1 cellular context compared by ENCODE assay signal in the genomic region with DNA sequence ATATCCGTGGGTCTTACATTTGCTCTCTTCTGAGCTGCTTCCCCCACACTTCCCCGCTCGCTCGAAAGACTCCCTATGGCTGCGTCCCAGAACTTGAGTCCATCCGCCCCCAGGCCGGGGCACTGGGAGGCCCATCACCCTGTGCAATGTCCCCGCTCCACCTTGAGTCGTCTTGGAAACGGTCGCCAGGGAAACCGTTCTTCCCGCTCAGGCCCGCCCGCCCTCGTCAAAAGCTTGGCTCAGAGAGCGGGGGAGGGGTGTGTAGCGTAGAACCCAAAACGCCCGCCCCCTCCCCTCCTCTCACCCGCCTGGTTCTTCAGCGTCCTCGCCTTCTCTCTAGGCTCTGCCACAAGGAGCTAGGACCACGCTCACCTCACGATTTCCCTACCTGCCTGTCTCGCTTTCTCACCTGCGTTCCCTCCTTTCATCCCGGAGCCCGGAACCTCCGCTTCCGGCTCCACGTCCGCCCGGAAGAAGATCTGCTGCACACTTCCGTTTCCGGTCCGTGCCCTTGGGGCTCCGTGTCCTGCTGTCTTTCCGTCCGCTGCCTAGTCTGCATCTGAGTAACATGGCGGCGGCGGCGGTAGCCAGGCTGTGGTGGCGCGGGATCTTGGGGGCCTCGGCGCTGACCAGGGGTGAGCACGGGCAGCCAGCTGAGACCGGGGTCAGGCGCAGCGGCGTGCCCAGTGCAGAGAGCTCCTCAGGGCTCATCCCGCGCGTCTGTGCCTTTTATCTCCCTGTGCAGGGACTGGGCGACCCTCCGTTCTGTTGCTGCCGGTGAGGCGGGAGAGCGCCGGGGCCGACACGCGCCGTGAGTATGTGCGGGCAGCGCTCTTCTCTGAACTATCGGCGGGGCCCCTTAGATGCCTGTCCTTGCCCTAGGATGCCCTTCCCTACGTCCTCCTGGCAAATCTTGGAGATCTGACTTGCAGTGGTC.
TF ChIP-seq lines count a peak whose summit lies in the region.

A gene (minus strand): TSS at position 447 of the 937 bp plus-strand sequence. CDS start 19 bp downstream, at position 428.
A gene (plus strand): TSS at position 551 of the 937 bp plus-strand sequence. CDS start 18 bp downstream, at position 569.

TF ChIP-seq in HepG2, 621 proteins besides CTCF, POLR2A, EP300 and RAD21 (continued from another document and continues in another):
- TF ChIP-seq, protein P1, sequence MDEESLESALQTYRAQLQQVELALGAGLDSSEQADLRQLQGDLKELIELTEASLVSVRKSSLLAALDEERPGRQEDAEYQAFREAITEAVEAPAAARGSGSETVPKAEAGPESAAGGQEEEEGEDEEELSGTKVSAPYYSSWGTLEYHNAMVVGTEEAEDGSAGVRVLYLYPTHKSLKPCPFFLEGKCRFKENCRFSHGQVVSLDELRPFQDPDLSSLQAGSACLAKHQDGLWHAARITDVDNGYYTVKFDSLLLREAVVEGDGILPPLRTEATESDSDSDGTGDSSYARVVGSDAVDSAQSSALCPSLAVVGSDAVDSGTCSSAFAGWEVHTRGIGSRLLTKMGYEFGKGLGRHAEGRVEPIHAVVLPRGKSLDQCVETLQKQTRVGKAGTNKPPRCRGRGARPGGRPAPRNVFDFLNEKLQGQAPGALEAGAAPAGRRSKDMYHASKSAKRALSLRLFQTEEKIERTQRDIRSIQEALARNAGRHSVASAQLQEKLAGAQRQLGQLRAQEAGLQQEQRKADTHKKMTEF (CRISPR knock-in tag; IDR thresholded peaks at IDR 0.05) = peak; percentile 95
- TF ChIP-seq, protein P2, sequence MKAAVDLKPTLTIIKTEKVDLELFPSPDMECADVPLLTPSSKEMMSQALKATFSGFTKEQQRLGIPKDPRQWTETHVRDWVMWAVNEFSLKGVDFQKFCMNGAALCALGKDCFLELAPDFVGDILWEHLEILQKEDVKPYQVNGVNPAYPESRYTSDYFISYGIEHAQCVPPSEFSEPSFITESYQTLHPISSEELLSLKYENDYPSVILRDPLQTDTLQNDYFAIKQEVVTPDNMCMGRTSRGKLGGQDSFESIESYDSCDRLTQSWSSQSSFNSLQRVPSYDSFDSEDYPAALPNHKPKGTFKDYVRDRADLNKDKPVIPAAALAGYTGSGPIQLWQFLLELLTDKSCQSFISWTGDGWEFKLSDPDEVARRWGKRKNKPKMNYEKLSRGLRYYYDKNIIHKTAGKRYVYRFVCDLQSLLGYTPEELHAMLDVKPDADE (CRISPR knock-in tag; IDR thresholded peaks at IDR 0.05) = no peak
- TF ChIP-seq, protein P3, sequence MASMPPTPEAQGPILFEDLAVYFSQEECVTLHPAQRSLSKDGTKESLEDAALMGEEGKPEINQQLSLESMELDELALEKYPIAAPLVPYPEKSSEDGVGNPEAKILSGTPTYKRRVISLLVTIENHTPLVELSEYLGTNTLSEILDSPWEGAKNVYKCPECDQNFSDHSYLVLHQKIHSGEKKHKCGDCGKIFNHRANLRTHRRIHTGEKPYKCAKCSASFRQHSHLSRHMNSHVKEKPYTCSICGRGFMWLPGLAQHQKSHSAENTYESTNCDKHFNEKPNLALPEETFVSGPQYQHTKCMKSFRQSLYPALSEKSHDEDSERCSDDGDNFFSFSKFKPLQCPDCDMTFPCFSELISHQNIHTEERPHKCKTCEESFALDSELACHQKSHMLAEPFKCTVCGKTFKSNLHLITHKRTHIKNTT (CRISPR knock-in tag; IDR thresholded peaks at IDR 0.05) = no peak
- TF ChIP-seq SNAI1 (CRISPR knock-in tag; IDR thresholded peaks at IDR 0.05; ENCODE audit: borderline replicate concordance) = no peak
- TF ChIP-seq ZFP90 (CRISPR knock-in tag; IDR thresholded peaks at IDR 0.05; ENCODE audit: borderline replicate concordance) = no peak; the same call in 1 of the 2 replicates
- TF ChIP-seq ZNF3 (CRISPR knock-in tag; IDR thresholded peaks at IDR 0.05) = no peak
- peak; percentile 96 for TF ChIP-seq KDM3A (CRISPR knock-in tag; IDR thresholded peaks at IDR 0.05; ENCODE audit: low read depth)
- no peak for TF ChIP-seq MZF1 (CRISPR knock-in tag; IDR thresholded peaks at IDR 0.05; ENCODE audit: borderline replicate concordance)
- no peak for TF ChIP-seq NR1H2 (CRISPR knock-in tag; IDR thresholded peaks at IDR 0.05; ENCODE audit: borderline replicate concordance, low read depth)
- TF ChIP-seq, protein P4, sequence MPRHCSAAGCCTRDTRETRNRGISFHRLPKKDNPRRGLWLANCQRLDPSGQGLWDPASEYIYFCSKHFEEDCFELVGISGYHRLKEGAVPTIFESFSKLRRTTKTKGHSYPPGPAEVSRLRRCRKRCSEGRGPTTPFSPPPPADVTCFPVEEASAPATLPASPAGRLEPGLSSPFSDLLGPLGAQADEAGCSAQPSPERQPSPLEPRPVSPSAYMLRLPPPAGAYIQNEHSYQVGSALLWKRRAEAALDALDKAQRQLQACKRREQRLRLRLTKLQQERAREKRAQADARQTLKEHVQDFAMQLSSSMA (CRISPR knock-in tag; IDR thresholded peaks at IDR 0.05) = no peak
- TF ChIP-seq, protein P5, sequence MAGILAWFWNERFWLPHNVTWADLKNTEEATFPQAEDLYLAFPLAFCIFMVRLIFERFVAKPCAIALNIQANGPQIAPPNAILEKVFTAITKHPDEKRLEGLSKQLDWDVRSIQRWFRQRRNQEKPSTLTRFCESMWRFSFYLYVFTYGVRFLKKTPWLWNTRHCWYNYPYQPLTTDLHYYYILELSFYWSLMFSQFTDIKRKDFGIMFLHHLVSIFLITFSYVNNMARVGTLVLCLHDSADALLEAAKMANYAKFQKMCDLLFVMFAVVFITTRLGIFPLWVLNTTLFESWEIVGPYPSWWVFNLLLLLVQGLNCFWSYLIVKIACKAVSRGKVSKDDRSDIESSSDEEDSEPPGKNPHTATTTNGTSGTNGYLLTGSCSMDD (CRISPR knock-in tag; IDR thresholded peaks at IDR 0.05) = peak; percentile 34; the same call in 1 of the 2 replicates
- TF ChIP-seq FOSL1 (CRISPR knock-in tag; IDR thresholded peaks at IDR 0.05; ENCODE audit: borderline replicate concordance) = 0 out of 2 replicates have a peak, but pooled peaks have one; percentile 32
- TF ChIP-seq ZNF792 (CRISPR knock-in tag; IDR thresholded peaks at IDR 0.05) = peak; percentile 87
- TF ChIP-seq ZBTB7B (CRISPR knock-in tag; IDR thresholded peaks at IDR 0.05) = peak; percentile 68; the same call in 1 of the 2 replicates
- TF ChIP-seq, protein P6, sequence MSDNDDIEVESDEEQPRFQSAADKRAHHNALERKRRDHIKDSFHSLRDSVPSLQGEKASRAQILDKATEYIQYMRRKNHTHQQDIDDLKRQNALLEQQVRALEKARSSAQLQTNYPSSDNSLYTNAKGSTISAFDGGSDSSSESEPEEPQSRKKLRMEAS (IDR thresholded peaks at IDR 0.05) = peak; percentile 96
- TF ChIP-seq ZNF670 (CRISPR knock-in tag; IDR thresholded peaks at IDR 0.05; ENCODE audit: borderline replicate concordance) = no peak; the same call in 1 of the 2 replicates
- TF ChIP-seq NR3C1 (CRISPR knock-in tag; IDR thresholded peaks at IDR 0.05) = no peak
- TF ChIP-seq, protein P7, sequence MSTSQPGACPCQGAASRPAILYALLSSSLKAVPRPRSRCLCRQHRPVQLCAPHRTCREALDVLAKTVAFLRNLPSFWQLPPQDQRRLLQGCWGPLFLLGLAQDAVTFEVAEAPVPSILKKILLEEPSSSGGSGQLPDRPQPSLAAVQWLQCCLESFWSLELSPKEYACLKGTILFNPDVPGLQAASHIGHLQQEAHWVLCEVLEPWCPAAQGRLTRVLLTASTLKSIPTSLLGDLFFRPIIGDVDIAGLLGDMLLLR (CRISPR knock-in tag; IDR thresholded peaks at IDR 0.05) = peak; percentile 47; the same call in 1 of the 2 replicates
- TF ChIP-seq, protein P8, sequence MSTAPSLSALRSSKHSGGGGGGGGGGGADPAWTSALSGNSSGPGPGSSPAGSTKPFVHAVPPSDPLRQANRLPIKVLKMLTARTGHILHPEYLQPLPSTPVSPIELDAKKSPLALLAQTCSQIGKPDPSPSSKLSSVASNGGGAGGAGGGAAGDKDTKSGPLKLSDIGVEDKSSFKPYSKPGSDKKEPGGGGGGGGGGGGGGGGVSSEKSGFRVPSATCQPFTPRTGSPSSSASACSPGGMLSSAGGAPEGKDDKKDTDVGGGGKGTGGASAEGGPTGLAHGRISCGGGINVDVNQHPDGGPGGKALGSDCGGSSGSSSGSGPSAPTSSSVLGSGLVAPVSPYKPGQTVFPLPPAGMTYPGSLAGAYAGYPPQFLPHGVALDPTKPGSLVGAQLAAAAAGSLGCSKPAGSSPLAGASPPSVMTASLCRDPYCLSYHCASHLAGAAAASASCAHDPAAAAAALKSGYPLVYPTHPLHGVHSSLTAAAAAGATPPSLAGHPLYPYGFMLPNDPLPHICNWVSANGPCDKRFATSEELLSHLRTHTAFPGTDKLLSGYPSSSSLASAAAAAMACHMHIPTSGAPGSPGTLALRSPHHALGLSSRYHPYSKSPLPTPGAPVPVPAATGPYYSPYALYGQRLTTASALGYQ (CRISPR knock-in tag; IDR thresholded peaks at IDR 0.05) = peak; percentile 80; the same call in 1 of the 2 replicates
- TF ChIP-seq CC2D1A (CRISPR knock-in tag; IDR thresholded peaks at IDR 0.05) = no peak
- TF ChIP-seq, protein P9, sequence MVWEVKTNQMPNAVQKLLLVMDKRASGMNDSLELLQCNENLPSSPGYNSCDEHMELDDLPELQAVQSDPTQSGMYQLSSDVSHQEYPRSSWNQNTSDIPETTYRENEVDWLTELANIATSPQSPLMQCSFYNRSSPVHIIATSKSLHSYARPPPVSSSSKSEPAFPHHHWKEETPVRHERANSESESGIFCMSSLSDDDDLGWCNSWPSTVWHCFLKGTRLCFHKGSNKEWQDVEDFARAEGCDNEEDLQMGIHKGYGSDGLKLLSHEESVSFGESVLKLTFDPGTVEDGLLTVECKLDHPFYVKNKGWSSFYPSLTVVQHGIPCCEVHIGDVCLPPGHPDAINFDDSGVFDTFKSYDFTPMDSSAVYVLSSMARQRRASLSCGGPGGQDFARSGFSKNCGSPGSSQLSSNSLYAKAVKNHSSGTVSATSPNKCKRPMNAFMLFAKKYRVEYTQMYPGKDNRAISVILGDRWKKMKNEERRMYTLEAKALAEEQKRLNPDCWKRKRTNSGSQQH (CRISPR knock-in tag; IDR thresholded peaks at IDR 0.05; ENCODE audit: low read depth) = peak; percentile 98
- TF ChIP-seq KAT7 (CRISPR knock-in tag; IDR thresholded peaks at IDR 0.05; ENCODE audit: borderline replicate concordance) = peak; percentile 99
- peak; percentile 100 for TF ChIP-seq GABPB1 (CRISPR knock-in tag; IDR thresholded peaks at IDR 0.05)
- TF ChIP-seq, protein P10, sequence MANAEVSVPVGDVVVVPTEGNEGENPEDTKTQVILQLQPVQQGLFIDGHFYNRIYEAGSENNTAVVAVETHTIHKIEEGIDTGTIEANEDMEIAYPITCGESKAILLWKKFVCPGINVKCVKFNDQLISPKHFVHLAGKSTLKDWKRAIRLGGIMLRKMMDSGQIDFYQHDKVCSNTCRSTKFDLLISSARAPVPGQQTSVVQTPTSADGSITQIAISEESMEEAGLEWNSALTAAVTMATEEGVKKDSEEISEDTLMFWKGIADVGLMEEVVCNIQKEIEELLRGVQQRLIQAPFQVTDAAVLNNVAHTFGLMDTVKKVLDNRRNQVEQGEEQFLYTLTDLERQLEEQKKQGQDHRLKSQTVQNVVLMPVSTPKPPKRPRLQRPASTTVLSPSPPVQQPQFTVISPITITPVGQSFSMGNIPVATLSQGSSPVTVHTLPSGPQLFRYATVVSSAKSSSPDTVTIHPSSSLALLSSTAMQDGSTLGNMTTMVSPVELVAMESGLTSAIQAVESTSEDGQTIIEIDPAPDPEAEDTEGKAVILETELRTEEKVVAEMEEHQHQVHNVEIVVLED (CRISPR knock-in tag; IDR thresholded peaks at IDR 0.05; ENCODE audit: borderline replicate concordance) = peak; percentile 79; the same call in 1 of the 2 replicates
- TF ChIP-seq, protein P11, sequence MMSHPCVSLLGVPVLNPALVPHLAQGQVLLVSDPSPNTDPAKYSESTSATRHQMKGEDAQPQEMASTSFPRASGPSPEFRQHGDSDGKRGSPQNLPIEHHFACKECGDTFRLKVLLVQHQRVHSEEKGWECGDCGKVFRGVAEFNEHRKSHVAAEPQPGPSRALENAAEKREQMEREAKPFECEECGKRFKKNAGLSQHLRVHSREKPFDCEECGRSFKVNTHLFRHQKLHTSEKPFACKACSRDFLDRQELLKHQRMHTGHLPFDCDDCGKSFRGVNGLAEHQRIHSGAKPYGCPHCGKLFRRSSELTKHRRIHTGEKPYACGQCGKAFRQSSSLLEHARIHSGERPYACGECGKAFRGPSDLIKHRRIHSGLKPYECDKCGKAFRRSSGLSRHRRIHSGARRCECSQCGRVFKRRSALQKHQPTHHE (CRISPR knock-in tag; IDR thresholded peaks at IDR 0.05; ENCODE audit: borderline replicate concordance) = peak; percentile 84
- TF ChIP-seq HNRNPH1 (optimal IDR thresholded peaks at IDR 0.05; ENCODE audit: low read depth, low read length) = no peak
- peak; percentile 77; the same call in 1 of the 2 replicates for TF ChIP-seq ZC3H13 (CRISPR knock-in tag; IDR thresholded peaks at IDR 0.05)
- TF ChIP-seq DNMT3B (CRISPR knock-in tag; conservative IDR thresholded peaks at IDR 0.05) = 0 out of 2 replicates have a peak, but pooled peaks have one; percentile 81
- TF ChIP-seq, protein P12, sequence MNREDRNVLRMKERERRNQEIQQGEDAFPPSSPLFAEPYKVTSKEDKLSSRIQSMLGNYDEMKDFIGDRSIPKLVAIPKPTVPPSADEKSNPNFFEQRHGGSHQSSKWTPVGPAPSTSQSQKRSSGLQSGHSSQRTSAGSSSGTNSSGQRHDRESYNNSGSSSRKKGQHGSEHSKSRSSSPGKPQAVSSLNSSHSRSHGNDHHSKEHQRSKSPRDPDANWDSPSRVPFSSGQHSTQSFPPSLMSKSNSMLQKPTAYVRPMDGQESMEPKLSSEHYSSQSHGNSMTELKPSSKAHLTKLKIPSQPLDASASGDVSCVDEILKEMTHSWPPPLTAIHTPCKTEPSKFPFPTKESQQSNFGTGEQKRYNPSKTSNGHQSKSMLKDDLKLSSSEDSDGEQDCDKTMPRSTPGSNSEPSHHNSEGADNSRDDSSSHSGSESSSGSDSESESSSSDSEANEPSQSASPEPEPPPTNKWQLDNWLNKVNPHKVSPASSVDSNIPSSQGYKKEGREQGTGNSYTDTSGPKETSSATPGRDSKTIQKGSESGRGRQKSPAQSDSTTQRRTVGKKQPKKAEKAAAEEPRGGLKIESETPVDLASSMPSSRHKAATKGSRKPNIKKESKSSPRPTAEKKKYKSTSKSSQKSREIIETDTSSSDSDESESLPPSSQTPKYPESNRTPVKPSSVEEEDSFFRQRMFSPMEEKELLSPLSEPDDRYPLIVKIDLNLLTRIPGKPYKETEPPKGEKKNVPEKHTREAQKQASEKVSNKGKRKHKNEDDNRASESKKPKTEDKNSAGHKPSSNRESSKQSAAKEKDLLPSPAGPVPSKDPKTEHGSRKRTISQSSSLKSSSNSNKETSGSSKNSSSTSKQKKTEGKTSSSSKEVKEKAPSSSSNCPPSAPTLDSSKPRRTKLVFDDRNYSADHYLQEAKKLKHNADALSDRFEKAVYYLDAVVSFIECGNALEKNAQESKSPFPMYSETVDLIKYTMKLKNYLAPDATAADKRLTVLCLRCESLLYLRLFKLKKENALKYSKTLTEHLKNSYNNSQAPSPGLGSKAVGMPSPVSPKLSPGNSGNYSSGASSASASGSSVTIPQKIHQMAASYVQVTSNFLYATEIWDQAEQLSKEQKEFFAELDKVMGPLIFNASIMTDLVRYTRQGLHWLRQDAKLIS (CRISPR knock-in tag; IDR thresholded peaks at IDR 0.05) = no peak
- TF ChIP-seq ZNF460 (CRISPR knock-in tag; IDR thresholded peaks at IDR 0.05; ENCODE audit: borderline replicate concordance) = no peak; the same call in 1 of the 2 replicates
- TF ChIP-seq ATAD3A (CRISPR knock-in tag; IDR thresholded peaks at IDR 0.05) = no peak
- peak; percentile 89 for TF ChIP-seq SNAPC2 (CRISPR knock-in tag; IDR thresholded peaks at IDR 0.05)
- TF ChIP-seq, protein P13, sequence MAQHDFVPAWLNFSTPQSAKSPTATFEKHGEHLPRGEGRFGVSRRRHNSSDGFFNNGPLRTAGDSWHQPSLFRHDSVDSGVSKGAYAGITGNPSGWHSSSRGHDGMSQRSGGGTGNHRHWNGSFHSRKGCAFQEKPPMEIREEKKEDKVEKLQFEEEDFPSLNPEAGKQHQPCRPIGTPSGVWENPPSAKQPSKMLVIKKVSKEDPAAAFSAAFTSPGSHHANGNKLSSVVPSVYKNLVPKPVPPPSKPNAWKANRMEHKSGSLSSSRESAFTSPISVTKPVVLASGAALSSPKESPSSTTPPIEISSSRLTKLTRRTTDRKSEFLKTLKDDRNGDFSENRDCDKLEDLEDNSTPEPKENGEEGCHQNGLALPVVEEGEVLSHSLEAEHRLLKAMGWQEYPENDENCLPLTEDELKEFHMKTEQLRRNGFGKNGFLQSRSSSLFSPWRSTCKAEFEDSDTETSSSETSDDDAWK (CRISPR knock-in tag; IDR thresholded peaks at IDR 0.05) = no peak
